Comparison of ENCODE assay signal across 9 cellular contexts in genomic region chr1:30748098-30748698, GRCh38. TPM values are rescaled to one million over a fixed set of nuclear protein-coding genes. Genes with fewer than 3 reads are reported as not detected.
DNase-seq lines count a peak whose midpoint lies in the region.
"Had no signal": no experiment of that assay in that cellular context is flagged by ENCODE, and none has a peak within 500 bp of the region (broad histone marks: within the 10 kb centered on the region; RNA-seq: fewer than 3 reads in every experiment).

No MANE protein-coding gene starts in this region.

- H3K4me1 Mint-ChIP-seq in activated CD4-positive, alpha-beta T cell treated with anti-CD3 and anti-CD28 coated beads, Interleukin-2, amount 10 ng/mL, durations not matched to agents 24 days and 14 days, result peaks cover 89% of the 10 kb centered on the region

- H3K36me3 Mint-ChIP-seq in activated CD4-positive, alpha-beta T cell treated with anti-CD3 and anti-CD28 coated beads, Interleukin-2, amount 10 ng/mL, durations not matched to agents 24 days and 14 days (ENCODE audit: low read depth), result peaks cover 42% of the 10 kb centered on the region

- no peaks in the 10 kb centered on the region for H3K27me3 Mint-ChIP-seq in activated CD4-positive, alpha-beta T cell treated with anti-CD3 and anti-CD28 coated beads, Interleukin-2, amount 10 ng/mL, durations not matched to agents 24 days and 14 days

- H3K9me3 Mint-ChIP-seq in activated CD4-positive, alpha-beta T cell treated with anti-CD3 and anti-CD28 coated beads, Interleukin-2, amount 10 ng/mL, durations not matched to agents 24 days and 14 days, result no peaks in the 10 kb centered on the region

- peak; percentile 70 for DNase-seq in activated CD4-positive, alpha-beta T cell treated with anti-CD3 and anti-CD28 coated beads, Interleukin-2, amount 10 ng/mL, durations not matched to agents 24 days and 14 days
- DNase-seq in activated CD4-positive, alpha-beta T cell treated with anti-CD3 and anti-CD28 coated beads, Interleukin-2, amount 50 U/mL, for 48 hours, result no peak
- DNase-seq in NOMO-1 treated with DMSO at 0.1 percent for 48 hours (lab: John Stamatoyannopoulos, UW; ENCODE audit: unreplicated experiment) (peak; percentile 82), fibroblast of peridontal ligament (ENCODE audit: extremely low read depth) (peak; percentile 5), HuH-7 (ENCODE audit: low spot score) (no peak), COLO668 (lab: John Stamatoyannopoulos, UW; ENCODE audit: unreplicated experiment) (no peak)
- no peak for DNase-seq in activated effector memory CD4-positive, alpha-beta T cell treated with anti-CD3 and anti-CD28 coated beads, Interleukin-2, amount 50 U/mL, for 16 hours

- peak overlapping the region; percentile 89 for H3K4me3 Mint-ChIP-seq in activated CD4-positive, alpha-beta T cell treated with anti-CD3 and anti-CD28 coated beads, Interleukin-2, amount 10 ng/mL, durations not matched to agents 24 days and 14 days

- intact Hi-C loops in activated CD4-positive, alpha-beta T cell treated with anti-CD3 and anti-CD28 coated beads, Interleukin-2, amount 10 ng/mL, durations not matched to agents 24 days and 14 days (cut with micrococcal nuclease), result loop anchor here (2.0 to 10.0 kb wide), 2 partner anchors 31 to 317 kb away; partner anchors contain the start of gene PUM1

- peak overlapping the region; percentile 98 for H3K27ac ChIP-seq in temporal lobe (ENCODE audit: low read depth, low read length)
- H3K27ac ChIP-seq: PC-9 had no signal

- H3K27ac Mint-ChIP-seq in activated CD4-positive, alpha-beta T cell treated with anti-CD3 and anti-CD28 coated beads, Interleukin-2, amount 10 ng/mL, durations not matched to agents 24 days and 14 days, result peak overlapping the region; percentile 99

RNA-seq across cellular contexts. Expression of gene LAPTM5, which starts 9.4 kb away (rescaled TPM):
- 178 and 179 TPM in 2 replicates for total RNA-seq in activated CD4-positive, alpha-beta T cell treated with anti-CD3 and anti-CD28 coated beads, Interleukin-2, amount 10 ng/mL, durations not matched to agents 24 days and 14 days
- total RNA-seq in temporal lobe, result 3.9 TPM

RNA-seq across cellular contexts. Expression of gene MATN1, which starts 24.8 kb away (rescaled TPM):
- 0.50 and 0.54 TPM in 2 replicates for total RNA-seq in activated CD4-positive, alpha-beta T cell treated with anti-CD3 and anti-CD28 coated beads, Interleukin-2, amount 10 ng/mL, durations not matched to agents 24 days and 14 days
- total RNA-seq in temporal lobe, result under 0.01 TPM

Comparison
In these comparisons a context has a peak if more than half of its experiments do, and no peak if none do; other contexts are left out.
1. DNase-seq: peak in activated CD4-positive, alpha-beta T cell treated with anti-CD3 and anti-CD28 coated beads, Interleukin-2, amount 10 ng/mL, durations not matched to agents 24 days and 14 days (single experiment), NOMO-1 treated with DMSO at 0.1 percent for 48 hours (single experiment) and fibroblast of peridontal ligament (single experiment); none in activated CD4-positive, alpha-beta T cell treated with anti-CD3 and anti-CD28 coated beads, Interleukin-2, amount 50 U/mL, for 48 hours (0 of 2), activated effector memory CD4-positive, alpha-beta T cell treated with anti-CD3 and anti-CD28 coated beads, Interleukin-2, amount 50 U/mL, for 16 hours (single experiment), HuH-7 (single experiment) and COLO668 (single experiment).
2. RNA of gene LAPTM5, which starts 9.4 kb away (total RNA-seq): 178 to 179 TPM in activated CD4-positive, alpha-beta T cell treated with anti-CD3 and anti-CD28 coated beads, Interleukin-2, amount 10 ng/mL, durations not matched to agents 24 days and 14 days; 3.9 TPM in temporal lobe (single experiment); every median in the first group is over 10 times any median in the second.